ENCODE assay signal across 8 cellular contexts in genomic region chr1:76154213-76154956, GRCh38.
A peak's percentile ranks its signal among the peaks of the same experiment; 100 is the strongest.
DNase-seq lines count a peak whose midpoint lies in the region; ATAC-seq and TF ChIP-seq lines count a peak whose summit lies in the region.

No MANE protein-coding gene starts in this region.

- peaks cover 7% of the 10 kb centered on the region for H3K4me1 Mint-ChIP-seq in activated naive CD8-positive, alpha-beta T cell treated with anti-CD3 and anti-CD28 coated beads, Interleukin-2, amount 10 ng/mL, durations not matched to agents 7 days and 5 days

- H3K9me3 ChIP-seq in upper lobe of left lung = no peaks in the 10 kb centered on the region

- POLR2A ChIA-PET in activated naive CD8-positive, alpha-beta T cell treated with anti-CD3 and anti-CD28 coated beads, Interleukin-2, amount 10 ng/mL, durations not matched to agents 7 days and 5 days (lab: Charles Lee) = interaction anchor here (0.5 to 0.9 kb wide), 2 partner anchors 903 to 1850 kb away, joined by 3 read pairs; partner anchors contain the start of gene DNAJB4

- peaks cover 5 to 14% (median 9%) of the 10 kb centered on the region in 4 donors for H3K4me1 ChIP-seq in upper lobe of left lung

- H3K36me3 Mint-ChIP-seq in activated naive CD8-positive, alpha-beta T cell treated with anti-CD3 and anti-CD28 coated beads, Interleukin-2, amount 10 ng/mL, durations not matched to agents 7 days and 5 days = no peaks in the 10 kb centered on the region

- H3K36me3 ChIP-seq in upper lobe of left lung = no peaks in the 10 kb centered on the region

- DNase-seq in NAMALWA (ENCODE audit: low spot score) (peak; percentile 79), cardiac septum (ENCODE audit: low spot score) (peak; percentile 86), posterior vena cava (ENCODE audit: low spot score) (peak; percentile 91), upper lobe of left lung (peak in 1 of 2 donors; percentile 84)
- peak; percentile 80 for DNase-seq in activated naive CD8-positive, alpha-beta T cell treated with anti-CD3 and anti-CD28 coated beads, Interleukin-2, amount 10 ng/mL, durations not matched to agents 7 days and 5 days

- intact Hi-C loops in cardiac septum (cut with DNase I) = loop anchor here (5.0 kb wide), 1 partner anchor 162 kb away; no protein-coding TSS in a partner anchor
- intact Hi-C loops in posterior vena cava (cut with DNase I) = loop anchor here in 1 of 2 donors (10.0 kb wide), 1 partner anchor 980 kb away; no protein-coding TSS in a partner anchor

- H3K27me3 ChIP-seq in upper lobe of left lung = no peaks in the 10 kb centered on the region

- peak overlapping the region; percentile 11 to 50 (median 36) for H3K4me3 ChIP-seq in upper lobe of left lung

- no peaks in the 10 kb centered on the region for H3K27me3 Mint-ChIP-seq in activated naive CD8-positive, alpha-beta T cell treated with anti-CD3 and anti-CD28 coated beads, Interleukin-2, amount 10 ng/mL, durations not matched to agents 7 days and 5 days

- H3K4me3 Mint-ChIP-seq in activated naive CD8-positive, alpha-beta T cell treated with anti-CD3 and anti-CD28 coated beads, Interleukin-2, amount 10 ng/mL, durations not matched to agents 7 days and 5 days = peak overlapping the region; percentile 93

- no peaks in the 10 kb centered on the region for H3K9me3 Mint-ChIP-seq in activated naive CD8-positive, alpha-beta T cell treated with anti-CD3 and anti-CD28 coated beads, Interleukin-2, amount 10 ng/mL, durations not matched to agents 7 days and 5 days

- H3K27ac Mint-ChIP-seq in activated naive CD8-positive, alpha-beta T cell treated with anti-CD3 and anti-CD28 coated beads, Interleukin-2, amount 10 ng/mL, durations not matched to agents 7 days and 5 days = peak overlapping the region; percentile 96

- peak overlapping the region; percentile 49 to 83 (median 72) for H3K27ac ChIP-seq in upper lobe of left lung

- 3 to 6% methylated on average over 17 of the region's 17 CpGs for WGBS in upper lobe of left lung, 2 donors

- TF ChIP-seq EP300 in upper lobe of left lung (IDR thresholded peaks at IDR 0.05) = no peak

- ATAC-seq in HG02588 (IDR thresholded peaks at IDR 0.05; ENCODE audit: unreplicated experiment) = peak; percentile 97
- ATAC-seq in SK-N-SH treated with all-trans-retinoic acid at 6 μM for 48 hours = peak; percentile 97
- ATAC-seq in activated naive CD8-positive, alpha-beta T cell treated with anti-CD3 and anti-CD28 coated beads, Interleukin-2, amount 10 ng/mL, durations not matched to agents 7 days and 5 days (ENCODE audit: low read depth) = peak; percentile 85
- peak; percentile 93 to 95 for ATAC-seq in upper lobe of left lung (ENCODE audit: low FRiP score in 2 of 2)

- peak; percentile 66 for TF ChIP-seq CTCF in GM12801 (IDR thresholded peaks at IDR 0.05; ENCODE audit: extremely low read depth, insufficient read length)
- peak; percentile 86 to 97 (median 91) for TF ChIP-seq CTCF in upper lobe of left lung (IDR thresholded peaks at IDR 0.05)

- TF ChIP-seq POLR2A in upper lobe of left lung (IDR thresholded peaks at IDR 0.05) = no peak

TF ChIP-seq in SK-N-SH treated with all-trans-retinoic acid at 6 μM for 48 hours, 23 proteins besides CTCF, POLR2A, EP300 and RAD21:
- TF ChIP-seq ZFP3 (CRISPR knock-in tag; IDR thresholded peaks at IDR 0.05) = no peak
